ENCODE assay signal across 8 cellular contexts in genomic region chr12:53726342-53726741, GRCh38. TPM values are rescaled to one million over a fixed set of nuclear protein-coding genes. Genes with fewer than 3 reads are reported as not detected.
DNase-seq lines count a peak whose midpoint lies in the region; ATAC-seq and TF ChIP-seq lines count a peak whose summit lies in the region.

No MANE protein-coding gene starts in this region.

- H3K36me3 ChIP-seq in OCI-LY1 (ENCODE audit: insufficient read depth, low read length) (no peaks in the 10 kb centered on the region), ovary (no peaks in the 10 kb centered on the region)

- H3K9me3 ChIP-seq in OCI-LY1 (ENCODE audit: low read length), result no peaks in the 10 kb centered on the region
- H3K9me3 ChIP-seq in ovary, result no peaks in the 10 kb centered on the region

- H3K4me3 ChIP-seq in OCI-LY1 (ENCODE audit: low read depth, low read length, poor library complexity, severe bottlenecking), result peak overlapping the region; percentile 82
- H3K4me3 ChIP-seq in ovary, result peak overlapping the region; percentile 85

- no peaks in the 10 kb centered on the region for H3K9me3 Mint-ChIP-seq in effector memory CD8-positive, alpha-beta T cell

- H4K20me1 ChIP-seq in OCI-LY1 (ENCODE audit: insufficient read depth, low read length), result no peaks in the 10 kb centered on the region

- intact Hi-C loops in ovary (cut with DNase I), result no loop called here

- H3K27ac Mint-ChIP-seq in effector memory CD8-positive, alpha-beta T cell, result peak overlapping the region; percentile 90

- no peaks in the 10 kb centered on the region for H3F3A ChIP-seq in OCI-LY1 (ENCODE audit: insufficient read depth, low read length)

- ATAC-seq in effector memory CD8-positive, alpha-beta T cell (replicated peaks), result no peak
- ATAC-seq in GM18858 (IDR thresholded peaks at IDR 0.05; ENCODE audit: unreplicated experiment), result no peak

- H2AFZ ChIP-seq in OCI-LY1 (ENCODE audit: low read length), result no peak overlapping the region

- TF ChIP-seq EP300 in ovary (IDR thresholded peaks at IDR 0.05), result no peak

- peaks cover 33% of the 10 kb centered on the region for H3K36me3 Mint-ChIP-seq in effector memory CD8-positive, alpha-beta T cell (ENCODE audit: insufficient read depth)

- no peak for TF ChIP-seq POLR2A in ovary (IDR thresholded peaks at IDR 0.05)

- peak; percentile 29 for DNase-seq in Daoy (ENCODE audit: low read depth)
- no peak for DNase-seq in effector memory CD8-positive, alpha-beta T cell
- no peak for DNase-seq in ovary
- DNase-seq in activated effector memory CD4-positive, alpha-beta T cell treated with anti-CD3 and anti-CD28 coated beads, Interleukin-2, amount 50 U/mL, for 16 hours, result no peak
- no peak for DNase-seq in NCI-H1048 (lab: John Stamatoyannopoulos, UW)
- DNase-seq in DMS153 (lab: John Stamatoyannopoulos, UW), result no peak

- no peaks in the 10 kb centered on the region for H3K27me3 Mint-ChIP-seq in effector memory CD8-positive, alpha-beta T cell

- TF ChIP-seq CTCF in OCI-LY1 (IDR thresholded peaks at IDR 0.05; ENCODE audit: low read length) (no peak), ovary (IDR thresholded peaks at IDR 0.05) (no peak)

- H3K9me2 ChIP-seq in OCI-LY1 (ENCODE audit: low read depth, low read length), result no peaks in the 10 kb centered on the region

- no peak overlapping the region for H3K27ac ChIP-seq in OCI-LY1 (ENCODE audit: low read depth, low read length, poor library complexity, severe bottlenecking)
- H3K27ac ChIP-seq in ovary, result no peak overlapping the region

- H3K9ac ChIP-seq in OCI-LY1 (ENCODE audit: low read length), result peak overlapping the region; percentile 65

- H3K4me1 ChIP-seq in OCI-LY1 (ENCODE audit: insufficient read depth, low read length, severe bottlenecking) (peaks cover 21% of the 10 kb centered on the region), ovary (ENCODE audit: insufficient read depth) (peaks cover 10% of the 10 kb centered on the region)

- 21 to 36% (median 26%) methylated on average over 2 of the region's 2 CpGs for WGBS in ovary, 3 donors

- peak overlapping the region; percentile 91 to 93 for H3K4me3 Mint-ChIP-seq in effector memory CD8-positive, alpha-beta T cell

- H3K4me2 ChIP-seq in OCI-LY1 (ENCODE audit: low read length), result peak overlapping the region; percentile 88

- no peaks in the 10 kb centered on the region for H3K79me2 ChIP-seq in OCI-LY1 (ENCODE audit: insufficient read depth, low read length)

- H3K4me1 Mint-ChIP-seq in effector memory CD8-positive, alpha-beta T cell (ENCODE audit: low read depth in 2 of 2), result peaks cover 20 to 35% of the 10 kb centered on the region in 2 donors

- H3K27me3 ChIP-seq in OCI-LY1 (ENCODE audit: insufficient read depth, low read length), result no peaks in the 10 kb centered on the region
- no peaks in the 10 kb centered on the region for H3K27me3 ChIP-seq in ovary

RNA-seq across cellular contexts. Expression of gene CALCOCO1, which starts 0.9 kb away (rescaled TPM):
- total RNA-seq in Daoy (2014; rRNA removed; shearing (Covaris generic)), result 15.1 and 21.4 TPM in 2 replicates
- total RNA-seq in ovary, result 100 to 1,000 TPM in 5 of 7 donors, 10 to 100 TPM in 2; 52.2 to 170 (median 134) TPM
- 100 to 1,000 TPM; 142 to 202 TPM for polyA plus RNA-seq in ovary

RNA-seq across cellular contexts. Expression of gene CISTR, which starts 25.4 kb away (rescaled TPM):
- not detected in 2 replicates for total RNA-seq in Daoy (2014; rRNA removed; shearing (Covaris generic))
- total RNA-seq in ovary, result not detected
- polyA plus RNA-seq in ovary, result not detected

RNA-seq across cellular contexts. Expression of gene ATP5MC2, which starts 50.5 kb away (rescaled TPM):
- 351 and 471 TPM in 2 replicates for total RNA-seq in Daoy (2014; rRNA removed; shearing (Covaris generic))
- total RNA-seq in ovary, result 100 to 1,000 TPM; 241 to 345 (median 289) TPM
- 100 to 1,000 TPM; 438 to 485 TPM for polyA plus RNA-seq in ovary
